Comparison of ENCODE assay signal across 1 cellular context in genomic region chr14:98835051-98835824, GRCh38.
TF ChIP-seq lines count a peak whose summit lies in the region.

No MANE protein-coding gene starts in this region.

TF ChIP-seq in K562, 482 proteins besides CTCF, POLR2A, EP300 and RAD21 (continued from another document):
- TF ChIP-seq ZHX1 (conservative IDR thresholded peaks at IDR 0.05; ENCODE audit: low read length) = no peak
